ENCODE assay signal across 2 cellular contexts in the genomic region with DNA sequence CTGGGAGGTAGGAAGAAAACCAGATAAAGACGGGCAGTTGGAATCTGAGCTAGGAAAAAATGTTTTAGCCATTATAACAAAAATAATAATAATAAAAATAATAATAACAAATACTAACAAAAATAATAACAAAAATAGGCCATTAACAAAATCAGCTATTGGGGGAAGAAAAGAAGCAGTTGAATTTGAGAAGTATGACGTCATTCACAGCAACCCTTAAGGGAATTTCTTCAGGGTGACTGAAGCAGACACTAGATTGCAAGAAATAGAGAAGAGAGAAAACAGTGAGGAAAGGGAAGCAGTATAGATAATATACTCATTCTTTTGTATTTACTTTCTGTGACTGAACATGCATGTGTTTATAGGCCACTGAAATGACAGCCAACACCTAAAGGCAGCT.
TF ChIP-seq lines count a peak whose summit lies in the region.

No MANE protein-coding gene starts in this region.

TF ChIP-seq in HEK293, 187 proteins besides CTCF, POLR2A, EP300 and RAD21 (continued from another document):
- TF ChIP-seq, protein P1, sequence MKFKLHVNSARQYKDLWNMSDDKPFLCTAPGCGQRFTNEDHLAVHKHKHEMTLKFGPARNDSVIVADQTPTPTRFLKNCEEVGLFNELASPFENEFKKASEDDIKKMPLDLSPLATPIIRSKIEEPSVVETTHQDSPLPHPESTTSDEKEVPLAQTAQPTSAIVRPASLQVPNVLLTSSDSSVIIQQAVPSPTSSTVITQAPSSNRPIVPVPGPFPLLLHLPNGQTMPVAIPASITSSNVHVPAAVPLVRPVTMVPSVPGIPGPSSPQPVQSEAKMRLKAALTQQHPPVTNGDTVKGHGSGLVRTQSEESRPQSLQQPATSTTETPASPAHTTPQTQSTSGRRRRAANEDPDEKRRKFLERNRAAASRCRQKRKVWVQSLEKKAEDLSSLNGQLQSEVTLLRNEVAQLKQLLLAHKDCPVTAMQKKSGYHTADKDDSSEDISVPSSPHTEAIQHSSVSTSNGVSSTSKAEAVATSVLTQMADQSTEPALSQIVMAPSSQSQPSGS (tag by site-specific recombination; IDR thresholded peaks at IDR 0.05; ENCODE audit: low read depth) = peak; percentile 83
- TF ChIP-seq ZNF76 (tag by site-specific recombination; IDR thresholded peaks at IDR 0.05; ENCODE audit: borderline replicate concordance, low read depth) = no peak
- no peak for TF ChIP-seq ZNF202 (tag by site-specific recombination; IDR thresholded peaks at IDR 0.05; ENCODE audit: borderline replicate concordance)
- no peak for TF ChIP-seq KLF7 (tag by site-specific recombination; IDR thresholded peaks at IDR 0.05; ENCODE audit: borderline replicate concordance)
- TF ChIP-seq, protein P2, sequence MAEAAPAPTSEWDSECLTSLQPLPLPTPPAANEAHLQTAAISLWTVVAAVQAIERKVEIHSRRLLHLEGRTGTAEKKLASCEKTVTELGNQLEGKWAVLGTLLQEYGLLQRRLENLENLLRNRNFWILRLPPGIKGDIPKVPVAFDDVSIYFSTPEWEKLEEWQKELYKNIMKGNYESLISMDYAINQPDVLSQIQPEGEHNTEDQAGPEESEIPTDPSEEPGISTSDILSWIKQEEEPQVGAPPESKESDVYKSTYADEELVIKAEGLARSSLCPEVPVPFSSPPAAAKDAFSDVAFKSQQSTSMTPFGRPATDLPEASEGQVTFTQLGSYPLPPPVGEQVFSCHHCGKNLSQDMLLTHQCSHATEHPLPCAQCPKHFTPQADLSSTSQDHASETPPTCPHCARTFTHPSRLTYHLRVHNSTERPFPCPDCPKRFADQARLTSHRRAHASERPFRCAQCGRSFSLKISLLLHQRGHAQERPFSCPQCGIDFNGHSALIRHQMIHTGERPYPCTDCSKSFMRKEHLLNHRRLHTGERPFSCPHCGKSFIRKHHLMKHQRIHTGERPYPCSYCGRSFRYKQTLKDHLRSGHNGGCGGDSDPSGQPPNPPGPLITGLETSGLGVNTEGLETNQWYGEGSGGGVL (tag by site-specific recombination; IDR thresholded peaks at IDR 0.05) = no peak
- TF ChIP-seq, protein P3, sequence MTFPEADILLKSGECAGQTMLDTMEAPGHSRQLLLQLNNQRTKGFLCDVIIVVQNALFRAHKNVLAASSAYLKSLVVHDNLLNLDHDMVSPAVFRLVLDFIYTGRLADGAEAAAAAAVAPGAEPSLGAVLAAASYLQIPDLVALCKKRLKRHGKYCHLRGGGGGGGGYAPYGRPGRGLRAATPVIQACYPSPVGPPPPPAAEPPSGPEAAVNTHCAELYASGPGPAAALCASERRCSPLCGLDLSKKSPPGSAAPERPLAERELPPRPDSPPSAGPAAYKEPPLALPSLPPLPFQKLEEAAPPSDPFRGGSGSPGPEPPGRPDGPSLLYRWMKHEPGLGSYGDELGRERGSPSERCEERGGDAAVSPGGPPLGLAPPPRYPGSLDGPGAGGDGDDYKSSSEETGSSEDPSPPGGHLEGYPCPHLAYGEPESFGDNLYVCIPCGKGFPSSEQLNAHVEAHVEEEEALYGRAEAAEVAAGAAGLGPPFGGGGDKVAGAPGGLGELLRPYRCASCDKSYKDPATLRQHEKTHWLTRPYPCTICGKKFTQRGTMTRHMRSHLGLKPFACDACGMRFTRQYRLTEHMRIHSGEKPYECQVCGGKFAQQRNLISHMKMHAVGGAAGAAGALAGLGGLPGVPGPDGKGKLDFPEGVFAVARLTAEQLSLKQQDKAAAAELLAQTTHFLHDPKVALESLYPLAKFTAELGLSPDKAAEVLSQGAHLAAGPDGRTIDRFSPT (tag by site-specific recombination; IDR thresholded peaks at IDR 0.05) = no peak

TF ChIP-seq in K562, 482 proteins besides CTCF, POLR2A, EP300 and RAD21 (continued from another document):
- TF ChIP-seq, protein P4, sequence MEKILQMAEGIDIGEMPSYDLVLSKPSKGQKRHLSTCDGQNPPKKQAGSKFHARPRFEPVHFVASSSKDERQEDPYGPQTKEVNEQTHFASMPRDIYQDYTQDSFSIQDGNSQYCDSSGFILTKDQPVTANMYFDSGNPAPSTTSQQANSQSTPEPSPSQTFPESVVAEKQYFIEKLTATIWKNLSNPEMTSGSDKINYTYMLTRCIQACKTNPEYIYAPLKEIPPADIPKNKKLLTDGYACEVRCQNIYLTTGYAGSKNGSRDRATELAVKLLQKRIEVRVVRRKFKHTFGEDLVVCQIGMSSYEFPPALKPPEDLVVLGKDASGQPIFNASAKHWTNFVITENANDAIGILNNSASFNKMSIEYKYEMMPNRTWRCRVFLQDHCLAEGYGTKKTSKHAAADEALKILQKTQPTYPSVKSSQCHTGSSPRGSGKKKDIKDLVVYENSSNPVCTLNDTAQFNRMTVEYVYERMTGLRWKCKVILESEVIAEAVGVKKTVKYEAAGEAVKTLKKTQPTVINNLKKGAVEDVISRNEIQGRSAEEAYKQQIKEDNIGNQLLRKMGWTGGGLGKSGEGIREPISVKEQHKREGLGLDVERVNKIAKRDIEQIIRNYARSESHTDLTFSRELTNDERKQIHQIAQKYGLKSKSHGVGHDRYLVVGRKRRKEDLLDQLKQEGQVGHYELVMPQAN (IDR thresholded peaks at IDR 0.05; ENCODE audit: borderline replicate concordance) = no peak
- no peak for TF ChIP-seq HNRNPL (IDR thresholded peaks at IDR 0.05; ENCODE audit: low read depth, low read length)
